Comparison of ENCODE assay signal across 12 cellular contexts in genomic region chr13:36030670-36031331, GRCh38.
A peak's percentile ranks its signal among the peaks of the same experiment; 100 is the strongest.
DNase-seq lines count a peak whose midpoint lies in the region; ATAC-seq, FAIRE-seq and TF ChIP-seq lines count a peak whose summit lies in the region.
"Had no signal": no experiment of that assay in that cellular context is flagged by ENCODE, and none has a peak within 500 bp of the region (broad histone marks: within the 10 kb centered on the region; RNA-seq: fewer than 3 reads in every experiment).

No MANE protein-coding gene starts in this region.

- no peak for TF ChIP-seq CTCF in bronchial epithelial cell (IDR thresholded peaks at IDR 0.05; ENCODE audit: insufficient read depth, low read length, severe bottlenecking)
- no peak for TF ChIP-seq CTCF in hepatocyte (IDR thresholded peaks at IDR 0.05; ENCODE audit: poor library complexity)
- no peak for TF ChIP-seq CTCF in Caco-2 (IDR thresholded peaks at IDR 0.05; ENCODE audit: insufficient read depth in 1 of 2, low read depth in 1 of 2, low read length in 1 of 2, severe bottlenecking in 1 of 2, unreplicated experiment in 1 of 2)
- no peak for TF ChIP-seq CTCF in testis (IDR thresholded peaks at IDR 0.05)

- peaks cover 6% of the 10 kb centered on the region for H3K27me3 Mint-ChIP-seq in Caco-2 (ENCODE audit: insufficient read depth, unreplicated experiment)
- H3K27me3 Mint-ChIP-seq: naive B cell had no signal

- CTCF ChIA-PET in Caco-2 (lab: Charles Lee): no interaction called here

- H4K20me1 ChIP-seq in hepatocyte (ENCODE audit: insufficient read depth, poor library complexity, severe bottlenecking): no peaks in the 10 kb centered on the region

- H3K9me3 Mint-ChIP-seq in Caco-2 (ENCODE audit: unreplicated experiment): no peaks in the 10 kb centered on the region

- FAIRE-seq in bronchial epithelial cell (lab: Jason Lieb, UNC): no peak
- FAIRE-seq in urothelium cell line (lab: Jason Lieb, UNC): no peak

- H3K79me2 ChIP-seq in hepatocyte: no peaks in the 10 kb centered on the region

- no peaks in the 10 kb centered on the region for H3K4me1 Mint-ChIP-seq in Caco-2 (ENCODE audit: low read depth, unreplicated experiment)
- H3K4me1 Mint-ChIP-seq: naive B cell had no signal

- DNase-seq in NCI-H748 (lab: John Stamatoyannopoulos, UW; ENCODE audit: unreplicated experiment): peak; percentile 15
- no peak for DNase-seq in NCI-H748 treated with DMSO at 0.1 percent for 48 hours (lab: John Stamatoyannopoulos, UW)
- DNase-seq in bronchial epithelial cell (ENCODE audit: low read depth): peak; percentile 95
- DNase-seq in hepatocyte (ENCODE audit: low spot score): peak; percentile 15
- DNase-seq in urothelium cell line (ENCODE audit: low spot score): peak; percentile 43
- DNase-seq in Caco-2: no peak
- DNase-seq in testis: no peak
- DNase-seq: ACHN; HFFc6; naive B cell; stimulated activated CD4-positive, alpha-beta T cell treated with anti-CD3 and anti-CD28 coated beads, Interleukin-2, amount 100 ng/mL, for 24 hours had no signal

- H3K36me3 ChIP-seq in bronchial epithelial cell (ENCODE audit: control insufficient read depth, insufficient read depth, low read length): no peaks in the 10 kb centered on the region
- H3K36me3 ChIP-seq in hepatocyte (replicated peaks; ENCODE audit: insufficient read depth, low read depth): no peaks in the 10 kb centered on the region
- H3K36me3 ChIP-seq in Caco-2 (ENCODE audit: control insufficient read depth, insufficient read depth, low read length): no peaks in the 10 kb centered on the region
- no peaks in the 10 kb centered on the region for H3K36me3 ChIP-seq in testis (ENCODE audit: low read depth, missing control alignments)

- 65% methylated on average over 8 of the region's 8 CpGs for WGBS in hepatocyte (ENCODE audit: low lambda C conversion rate, missing lambda C conversion rate)
- 62 to 72% methylated on average over 8 of the region's 8 CpGs for WGBS in testis, 2 donors

- no peaks in the 10 kb centered on the region for H3K36me3 Mint-ChIP-seq in Caco-2 (ENCODE audit: insufficient read depth, unreplicated experiment)
- H3K36me3 Mint-ChIP-seq: naive B cell had no signal

- H3K9me3 ChIP-seq in hepatocyte (ENCODE audit: low read depth) (no peaks in the 10 kb centered on the region), Caco-2 (no peaks in the 10 kb centered on the region), testis (no peaks in the 10 kb centered on the region)

- no peaks in the 10 kb centered on the region for H3K27me3 ChIP-seq in bronchial epithelial cell (ENCODE audit: control insufficient read depth, insufficient read depth, low read length)
- H3K27me3 ChIP-seq in hepatocyte: no peaks in the 10 kb centered on the region
- no peaks in the 10 kb centered on the region for H3K27me3 ChIP-seq in Caco-2 (replicated peaks; ENCODE audit: control insufficient read depth, insufficient read depth, low read length)
- no peaks in the 10 kb centered on the region for H3K27me3 ChIP-seq in testis

- no peak for ATAC-seq in GM18858 (IDR thresholded peaks at IDR 0.05; ENCODE audit: unreplicated experiment)

- intact Hi-C loops in Caco-2 (cut with micrococcal nuclease; ENCODE audit: unreplicated experiment): no loop called here
- intact Hi-C loops in testis (cut with DNase I; ENCODE audit: low total_unique reads): no loop called here

- no peak overlapping the region for H3K27ac Mint-ChIP-seq in Caco-2 (ENCODE audit: unreplicated experiment)
- H3K27ac Mint-ChIP-seq: HFFc6, naive B cell had no signal

- H2AFZ ChIP-seq in hepatocyte: no peak overlapping the region

- H3K27ac ChIP-seq in hepatocyte (no peak overlapping the region), testis (no peak overlapping the region)

- no peak overlapping the region for H3K4me3 Mint-ChIP-seq in Caco-2 (ENCODE audit: unreplicated experiment)
- H3K4me3 Mint-ChIP-seq: HFFc6, naive B cell had no signal

- no peaks in the 10 kb centered on the region for H3K9me2 ChIP-seq in hepatocyte (replicated peaks; ENCODE audit: insufficient read depth)

- H3K4me1 ChIP-seq in hepatocyte (ENCODE audit: insufficient read depth) (no peaks in the 10 kb centered on the region), Caco-2 (no peaks in the 10 kb centered on the region), testis (no peaks in the 10 kb centered on the region)

- H3K4me2 ChIP-seq in hepatocyte: no peak overlapping the region

- no TSS peak for BruUV-seq in Caco-2 (replicated peaks; lab: Mats Ljungman, UMichigan)

- POLR2A ChIA-PET in Caco-2 (lab: Charles Lee): no interaction called here

- H3K4me3 ChIP-seq in bronchial epithelial cell (ENCODE audit: low read depth, low read length) (no peak overlapping the region), hepatocyte (no peak overlapping the region), Caco-2 (ENCODE audit: low read depth, low read length) (no peak overlapping the region), testis (no peak overlapping the region)

- TF ChIP-seq POLR2A in testis (IDR thresholded peaks at IDR 0.05): no peak

Comparison
In these comparisons a context has a peak if more than half of its experiments do, and no peak if none do; other contexts are left out.
1. DNase-seq: peak in NCI-H748 (single experiment), bronchial epithelial cell (single experiment), hepatocyte (single experiment) and urothelium cell line (single experiment); none in NCI-H748 treated with DMSO at 0.1 percent for 48 hours (single experiment), Caco-2 (0 of 2) and testis (single experiment).